8 cellular contexts compared by ENCODE assay signal in the genomic region with DNA sequence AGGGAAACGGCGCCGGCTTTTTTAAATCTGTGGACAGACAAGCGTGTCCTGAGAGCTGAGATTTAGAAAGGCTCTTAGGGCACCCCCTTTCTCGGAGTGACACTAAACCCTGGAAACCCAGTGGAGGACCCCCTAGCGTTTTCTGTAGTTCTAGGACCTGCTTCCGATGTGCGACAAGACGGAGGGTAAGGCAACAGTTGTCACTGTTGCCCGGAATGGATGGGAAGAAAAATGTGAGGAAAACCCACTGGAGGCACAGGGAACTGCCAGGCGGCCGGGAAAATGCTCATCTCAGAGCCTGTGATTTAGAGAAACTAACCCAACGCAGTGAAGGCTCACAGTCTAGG. TPM values are rescaled to one million over a fixed set of nuclear protein-coding genes. Genes with fewer than 3 reads are reported as not detected.
A peak's percentile ranks its signal among the peaks of the same experiment; 100 is the strongest.
DNase-seq lines count a peak whose midpoint lies in the region; ATAC-seq, FAIRE-seq and TF ChIP-seq lines count a peak whose summit lies in the region.

No MANE protein-coding gene starts in this region.

- no peaks in the 10 kb centered on the region for H3K9me3 Mint-ChIP-seq in naive thymus-derived CD8-positive, alpha-beta T cell

- POLR2A ChIA-PET in naive thymus-derived CD8-positive, alpha-beta T cell (lab: Charles Lee), result interaction anchor here (0.5 to 4.1 kb wide), 29 partner anchors 9 to 1635 kb away, joined by 3 to 72 read pairs (median 5); a partner anchor contains a TSS

- FAIRE-seq in H54 (lab: Jason Lieb, UNC), result no peak
- FAIRE-seq in frontal cortex (lab: Jason Lieb, UNC), result no peak

- no peaks in the 10 kb centered on the region for H3K9me2 ChIP-seq in OCI-LY1 (ENCODE audit: low read depth, low read length)

- H3K4me3 Mint-ChIP-seq in naive thymus-derived CD8-positive, alpha-beta T cell, result peak overlapping the region; percentile 81 to 97 (median 88)

- peaks cover 13% of the 10 kb centered on the region for H3F3A ChIP-seq in OCI-LY1 (ENCODE audit: insufficient read depth, low read length)

- peak; percentile 35 to 51 for ATAC-seq in naive thymus-derived CD8-positive, alpha-beta T cell

- H3K4me1 ChIP-seq in BLaER1 (peaks cover 42% of the 10 kb centered on the region), OCI-LY1 (ENCODE audit: insufficient read depth, low read length, severe bottlenecking) (peaks cover 44% of the 10 kb centered on the region), duodenal mucosa (ENCODE audit: control insufficient read depth in 1 of 2, insufficient read depth in 2 of 2, low read length in 2 of 2) (peaks cover 32 to 48% of the 10 kb centered on the region in 2 donors)

- H3K27ac ChIP-seq in BLaER1 (peak overlapping the region; percentile 96), OCI-LY1 (ENCODE audit: low read depth, low read length, poor library complexity, severe bottlenecking) (peak overlapping the region; percentile 44), duodenal mucosa (ENCODE audit: low read depth, low read length) (peak overlapping the region; percentile 61)

- H3K36me3 ChIP-seq in BLaER1 (peaks cover 68% of the 10 kb centered on the region), OCI-LY1 (ENCODE audit: insufficient read depth, low read length) (peaks cover 87% of the 10 kb centered on the region), duodenal mucosa (ENCODE audit: control insufficient read depth in 1 of 2, insufficient read depth in 2 of 2, low read length in 2 of 2) (peaks cover 43 to 56% of the 10 kb centered on the region in 2 donors)

- DNase-seq in H54 (ENCODE audit: insufficient read length, low spot score) (peak; percentile 37), NCI-H1436 (lab: John Stamatoyannopoulos, UW) (no peak), putamen (ENCODE audit: low spot score) (no peak), frontal cortex (ENCODE audit: low spot score in 2 of 2) (no peak)
- no peak for DNase-seq in naive thymus-derived CD8-positive, alpha-beta T cell

- H3K27me3 ChIP-seq in BLaER1 (no peaks in the 10 kb centered on the region), OCI-LY1 (ENCODE audit: insufficient read depth, low read length) (no peaks in the 10 kb centered on the region), duodenal mucosa (ENCODE audit: control insufficient read depth in 1 of 2, insufficient read depth in 2 of 2, low read length in 2 of 2) (no peaks in the 10 kb centered on the region)

- H3K4me1 Mint-ChIP-seq in naive thymus-derived CD8-positive, alpha-beta T cell, result peaks cover 23 to 50% (median 46%) of the 10 kb centered on the region in 4 donors

- H3K4me2 ChIP-seq in BLaER1 (peak overlapping the region; percentile 92), OCI-LY1 (ENCODE audit: low read length) (peak overlapping the region; percentile 75)

- peak overlapping the region; percentile 88 to 96 (median 94) for H3K27ac Mint-ChIP-seq in naive thymus-derived CD8-positive, alpha-beta T cell

- peak overlapping the region; percentile 93 for H3K9ac ChIP-seq in BLaER1
- H3K9ac ChIP-seq in OCI-LY1 (ENCODE audit: low read length), result peak overlapping the region; percentile 76
- peak overlapping the region; percentile 53 to 56 for H3K9ac ChIP-seq in duodenal mucosa (ENCODE audit: low read depth in 1 of 2, low read length in 2 of 2)

- TF ChIP-seq CTCF in OCI-LY1 (IDR thresholded peaks at IDR 0.05; ENCODE audit: low read length), result peak; percentile 16; the same call in 1 of the 2 replicates

- H3K4me3 ChIP-seq in BLaER1 (peak overlapping the region; percentile 78), OCI-LY1 (ENCODE audit: low read depth, low read length, poor library complexity, severe bottlenecking) (peak overlapping the region; percentile 93), duodenal mucosa (ENCODE audit: low read depth in 1 of 2, low read length in 2 of 2) (peak overlapping the region; percentile 56 to 70)

- H4K20me1 ChIP-seq in BLaER1 (peaks cover 56% of the 10 kb centered on the region), OCI-LY1 (ENCODE audit: insufficient read depth, low read length) (0 out of 2 replicates have a peak, but pooled peaks cover 3% of the 10 kb centered on the region)

- no peaks in the 10 kb centered on the region for H3K27me3 Mint-ChIP-seq in naive thymus-derived CD8-positive, alpha-beta T cell

- TF ChIP-seq POLR2A in H54 (IDR thresholded peaks at IDR 0.05; ENCODE audit: low read depth, low read length), result no peak

- no peaks in the 10 kb centered on the region for H3K9me3 ChIP-seq in BLaER1
- no peaks in the 10 kb centered on the region for H3K9me3 ChIP-seq in OCI-LY1 (ENCODE audit: low read length)
- no peaks in the 10 kb centered on the region for H3K9me3 ChIP-seq in duodenal mucosa (ENCODE audit: control insufficient read depth in 1 of 2, low read length in 2 of 2)

- no peak overlapping the region for H2AFZ ChIP-seq in OCI-LY1 (ENCODE audit: low read length)

- H3K36me3 Mint-ChIP-seq in naive thymus-derived CD8-positive, alpha-beta T cell, result peaks cover 8 to 71% (median 27%) of the 10 kb centered on the region in 3 donors

- peaks cover 42% of the 10 kb centered on the region for H3K79me2 ChIP-seq in OCI-LY1 (ENCODE audit: insufficient read depth, low read length)

RNA-seq across cellular contexts. Expression of a gene that starts 0.6 kb away (rescaled TPM):
- 10 to 100 TPM; 78.2 to 80.3 TPM for total RNA-seq in naive thymus-derived CD8-positive, alpha-beta T cell
- polyA plus RNA-seq in naive thymus-derived CD8-positive, alpha-beta T cell, result 100 to 1,000 TPM in 1 of 3 donors, 10 to 100 TPM in 2; 66.9 to 118 (median 91.4) TPM
- total RNA-seq in frontal cortex, result 38.3 TPM

RNA-seq across cellular contexts. Expression of a gene that starts 9.9 kb away (rescaled TPM):
- total RNA-seq in naive thymus-derived CD8-positive, alpha-beta T cell, result 10 to 100 TPM; 37.9 to 45.4 TPM
- polyA plus RNA-seq in naive thymus-derived CD8-positive, alpha-beta T cell, result 10 to 100 TPM; 26.8 to 27.9 (median 26.9) TPM
- total RNA-seq in frontal cortex, result 68.9 TPM

RNA-seq across cellular contexts. Expression of a gene that starts 13.5 kb away (rescaled TPM):
- not detected for total RNA-seq in naive thymus-derived CD8-positive, alpha-beta T cell
- under 1 TPM in 1 of 3 donors, not detected in 2; 0.05 TPM for polyA plus RNA-seq in naive thymus-derived CD8-positive, alpha-beta T cell
- 0.41 TPM for total RNA-seq in frontal cortex

RNA-seq across cellular contexts. Expression of a gene that starts 25.6 kb away (rescaled TPM):
- total RNA-seq in naive thymus-derived CD8-positive, alpha-beta T cell, result 10 to 100 TPM; 15.8 to 19.1 TPM
- polyA plus RNA-seq in naive thymus-derived CD8-positive, alpha-beta T cell, result 1 to 10 TPM in 2 of 3 donors, under 1 TPM in 1; 0.60 to 2.9 (median 1.0) TPM
- 10.6 TPM for total RNA-seq in frontal cortex

RNA-seq across cellular contexts. Expression of a gene that starts 51.6 kb away (rescaled TPM):
- 100 to 1,000 TPM in 1 of 2 experiments, 10 to 100 TPM in 1; 92.4 to 101 TPM for total RNA-seq in naive thymus-derived CD8-positive, alpha-beta T cell
- polyA plus RNA-seq in naive thymus-derived CD8-positive, alpha-beta T cell, result 10 to 100 TPM; 63.6 to 76.5 (median 74.0) TPM
- total RNA-seq in frontal cortex, result 45.7 TPM

Comparison
In these comparisons a context has a peak if more than half of its experiments do, and no peak if none do; other contexts are left out.
1. H3K27ac ChIP-seq: peak in every context shown above with its lines; median percentile 96 in BLaER1; 61 in duodenal mucosa; 44 in OCI-LY1.